Comparison of ENCODE assay signal across 25 cellular contexts in genomic region chr7:12809476-12809875, GRCh38.
DNase-seq lines count a peak whose midpoint lies in the region; ATAC-seq, FAIRE-seq and TF ChIP-seq lines count a peak whose summit lies in the region.
"Had no signal": no experiment of that assay in that cellular context is flagged by ENCODE, and none has a peak within 500 bp of the region (broad histone marks: within the 10 kb centered on the region; RNA-seq: fewer than 3 reads in every experiment).

No MANE protein-coding gene starts in this region.

- no peaks in the 10 kb centered on the region for H4K20me1 ChIP-seq in mammary epithelial cell (ENCODE audit: insufficient read depth, low read length)
- H4K20me1 ChIP-seq in keratinocyte (ENCODE audit: control insufficient read depth, extremely low read depth, insufficient read depth, low read length) = no peaks in the 10 kb centered on the region

- H2AFZ ChIP-seq in mammary epithelial cell (ENCODE audit: low read depth, low read length) (peak overlapping the region; percentile 77), keratinocyte (ENCODE audit: control insufficient read depth, low read length) (peak overlapping the region; percentile 11)

- CTCF ChIA-PET in mammary epithelial cell (lab: Charles Lee; ENCODE audit: low non-redundant PET) (no interaction called here), Caco-2 (lab: Charles Lee) (no interaction called here)

- FAIRE-seq in keratinocyte (lab: Jason Lieb, UNC) = peak; percentile 79

- no peaks in the 10 kb centered on the region for H3K79me2 ChIP-seq in mammary epithelial cell (ENCODE audit: insufficient read depth, low read length)
- H3K79me2 ChIP-seq in keratinocyte (ENCODE audit: control insufficient read depth, insufficient read depth, low read length) = no peaks in the 10 kb centered on the region

- DNase-seq in DMS 273 (lab: John Stamatoyannopoulos, UW; ENCODE audit: unreplicated experiment) = peak; percentile 60
- peak; percentile 70 for DNase-seq in mammary epithelial cell
- DNase-seq in keratinocyte (ENCODE audit: low read depth, low spot score) = peak; percentile 17
- DNase-seq in Caco-2 = no peak
- DNase-seq in DMS153 (lab: John Stamatoyannopoulos, UW) = no peak
- no peak for DNase-seq in Right ventricle myocardium inferior (ENCODE audit: missing footprints)
- DNase-seq in mucosa of gallbladder (ENCODE audit: low spot score) = no peak
- DNase-seq: ACHN; activated CD8-positive, alpha-beta T cell treated with anti-CD3 and anti-CD28 coated beads, Interleukin-2, amount 10 ng/mL, durations not matched to agents 7 days and 5 days; activated naive CD4-positive, alpha-beta T cell treated with anti-CD3 and anti-CD28 coated beads for 36 hours; brain microvascular endothelial cell; CD8-positive, alpha-beta T cell; head of caudate nucleus; midbrain; naive thymus-derived CD8-positive, alpha-beta T cell; NCI-H1092; NCI-H187; SIG-M5; substantia nigra had no signal

- POLR2A ChIA-PET in Caco-2 (lab: Charles Lee) = no interaction called here

- H3K9me3 Mint-ChIP-seq in Caco-2 (ENCODE audit: unreplicated experiment) = no peaks in the 10 kb centered on the region
- H3K9me3 Mint-ChIP-seq: activated naive CD4-positive, alpha-beta T cell treated with anti-CD3 and anti-CD28 coated beads for 36 hours; CD8-positive, alpha-beta T cell; stimulated activated memory B cell treated with anti-CD40 and anti-IgM and Interleukin-4, amounts not matched to agents 10 μg/mL and 1 μg/mL and 100 μg/mL, for 72 hours had no signal

- no peaks in the 10 kb centered on the region for H3K36me3 Mint-ChIP-seq in Caco-2 (ENCODE audit: insufficient read depth, unreplicated experiment)
- H3K36me3 Mint-ChIP-seq: CD8-positive, alpha-beta T cell; naive thymus-derived CD8-positive, alpha-beta T cell; stimulated activated memory B cell treated with anti-CD40 and anti-IgM and Interleukin-4, amounts not matched to agents 10 μg/mL and 1 μg/mL and 100 μg/mL, for 72 hours; type B pancreatic cell had no signal

- intact Hi-C loops in mammary epithelial cell (cut with micrococcal nuclease) = no loop called here
- intact Hi-C loops in Caco-2 (cut with micrococcal nuclease; ENCODE audit: unreplicated experiment) = no loop called here
- intact Hi-C loops in Right ventricle myocardium inferior (cut with DNase I) = no loop called here

- in situ Hi-C loops in mammary epithelial cell (cut with MboI; ENCODE audit: low sequenced_read_pairs in 2 of 2) = no loop called here

- no peaks in the 10 kb centered on the region for H3K4me1 Mint-ChIP-seq in Caco-2 (ENCODE audit: low read depth, unreplicated experiment)
- H3K4me1 Mint-ChIP-seq: B cell; naive thymus-derived CD8-positive, alpha-beta T cell; stimulated activated memory B cell treated with anti-CD40 and anti-IgM and Interleukin-4, amounts not matched to agents 10 μg/mL and 1 μg/mL and 100 μg/mL, for 72 hours had no signal

- H3K27ac Mint-ChIP-seq in Caco-2 (ENCODE audit: unreplicated experiment) = no peak overlapping the region
- H3K27ac Mint-ChIP-seq: activated CD8-positive, alpha-beta T cell treated with anti-CD3 and anti-CD28 coated beads, Interleukin-2, amount 10 ng/mL, durations not matched to agents 7 days and 5 days; activated naive CD4-positive, alpha-beta T cell treated with anti-CD3 and anti-CD28 coated beads for 36 hours; B cell; CD8-positive, alpha-beta T cell; naive thymus-derived CD8-positive, alpha-beta T cell; stimulated activated memory B cell treated with anti-CD40 and anti-IgM and Interleukin-4, amounts not matched to agents 10 μg/mL and 1 μg/mL and 100 μg/mL, for 72 hours; type B pancreatic cell had no signal

- H3K4me1 ChIP-seq in HUES48 (ENCODE audit: control insufficient read depth, insufficient read depth, low read length) = peaks cover 19% of the 10 kb centered on the region
- H3K4me1 ChIP-seq in mammary epithelial cell (ENCODE audit: insufficient read depth, low read length) = peaks cover 29% of the 10 kb centered on the region
- peaks cover 29% of the 10 kb centered on the region for H3K4me1 ChIP-seq in keratinocyte (ENCODE audit: control insufficient read depth, extremely low read depth, insufficient read depth, low read length)
- peaks cover 8% of the 10 kb centered on the region for H3K4me1 ChIP-seq in Caco-2

- dilution Hi-C loops in mammary epithelial cell (cut with HindIII; ENCODE audit: low sequenced_read_pairs) = no loop called here
- dilution Hi-C loops in keratinocyte (cut with MboI; ENCODE audit: extremely low pct_ligation_motif_present, low sequenced_read_pairs) = no loop called here

- BruUV-seq in mammary epithelial cell (replicated peaks; lab: Mats Ljungman, UMichigan) = no TSS peak
- no TSS peak for BruUV-seq in Caco-2 (replicated peaks; lab: Mats Ljungman, UMichigan)

- no peaks in the 10 kb centered on the region for H3K27me3 ChIP-seq in HUES48 (ENCODE audit: control insufficient read depth, insufficient read depth, low read length)
- no peaks in the 10 kb centered on the region for H3K27me3 ChIP-seq in mammary epithelial cell (ENCODE audit: insufficient read depth, low read length)
- H3K27me3 ChIP-seq in keratinocyte (ENCODE audit: control insufficient read depth, extremely low read depth, insufficient read depth, low read length) = no peaks in the 10 kb centered on the region
- H3K27me3 ChIP-seq in Caco-2 (replicated peaks; ENCODE audit: control insufficient read depth, insufficient read depth, low read length) = no peaks in the 10 kb centered on the region
- H3K27me3 ChIP-seq: brain microvascular endothelial cell had no signal

- H3K9ac ChIP-seq in HUES48 (ENCODE audit: low read depth, low read length) = no peak overlapping the region
- H3K9ac ChIP-seq in mammary epithelial cell (ENCODE audit: insufficient read depth, low read length) = no peak overlapping the region
- H3K9ac ChIP-seq in keratinocyte (ENCODE audit: control insufficient read depth, extremely low read depth, insufficient read depth, low read length) = no peak overlapping the region

- TF ChIP-seq CTCF in mammary epithelial cell (conservative IDR thresholded peaks at IDR 0.05 in 1 of 2, IDR thresholded peaks at IDR 0.05 in 1 of 2; ENCODE audit: extremely low read depth in 1 of 2, insufficient read depth in 1 of 2, low read depth in 1 of 2, low read length in 2 of 2) (no peak), keratinocyte (optimal IDR thresholded peaks at IDR 0.05 in 1 of 3, IDR thresholded peaks at IDR 0.05 in 1 of 3, conservative IDR thresholded peaks at IDR 0.05 in 1 of 3; ENCODE audit: extremely low read depth in 1 of 3, insufficient read depth in 2 of 3, low read length in 3 of 3) (no peak), Caco-2 (IDR thresholded peaks at IDR 0.05; ENCODE audit: insufficient read depth in 1 of 2, low read depth in 1 of 2, low read length in 1 of 2, severe bottlenecking in 1 of 2, unreplicated experiment in 1 of 2) (no peak)

- H3K4me3 Mint-ChIP-seq in Caco-2 (ENCODE audit: unreplicated experiment) = no peak overlapping the region
- H3K4me3 Mint-ChIP-seq: activated CD8-positive, alpha-beta T cell treated with anti-CD3 and anti-CD28 coated beads, Interleukin-2, amount 10 ng/mL, durations not matched to agents 7 days and 5 days; activated naive CD4-positive, alpha-beta T cell treated with anti-CD3 and anti-CD28 coated beads for 36 hours; B cell; CD8-positive, alpha-beta T cell; naive thymus-derived CD8-positive, alpha-beta T cell; stimulated activated memory B cell treated with anti-CD40 and anti-IgM and Interleukin-4, amounts not matched to agents 10 μg/mL and 1 μg/mL and 100 μg/mL, for 72 hours; type B pancreatic cell had no signal

- H3K36me3 ChIP-seq in HUES48 (ENCODE audit: control insufficient read depth, insufficient read depth, low read length) (no peaks in the 10 kb centered on the region), mammary epithelial cell (ENCODE audit: insufficient read depth, low read length) (no peaks in the 10 kb centered on the region), keratinocyte (ENCODE audit: control insufficient read depth in 2 of 2, extremely low read depth in 1 of 2, insufficient read depth in 2 of 2, low read length in 2 of 2) (no peaks in the 10 kb centered on the region), Caco-2 (ENCODE audit: control insufficient read depth, insufficient read depth, low read length) (no peaks in the 10 kb centered on the region)
- H3K36me3 ChIP-seq: brain microvascular endothelial cell had no signal

- no peak overlapping the region for H3K4me3 ChIP-seq in HUES48 (ENCODE audit: low read depth, low read length)
- no peak overlapping the region for H3K4me3 ChIP-seq in mammary epithelial cell (replicated peaks in 1 of 3; ENCODE audit: insufficient read depth in 1 of 3, low read depth in 2 of 3, low read length in 3 of 3)
- H3K4me3 ChIP-seq in keratinocyte (ENCODE audit: control insufficient read depth in 2 of 3, extremely low read depth in 1 of 3, insufficient read depth in 2 of 3, low read depth in 1 of 3, low read length in 3 of 3) = no peak overlapping the region
- no peak overlapping the region for H3K4me3 ChIP-seq in Caco-2 (ENCODE audit: low read depth, low read length)

- H3K27me3 Mint-ChIP-seq in Caco-2 (ENCODE audit: insufficient read depth, unreplicated experiment) = no peaks in the 10 kb centered on the region
- H3K27me3 Mint-ChIP-seq: B cell; stimulated activated memory B cell treated with anti-CD40 and anti-IgM and Interleukin-4, amounts not matched to agents 10 μg/mL and 1 μg/mL and 100 μg/mL, for 72 hours; type B pancreatic cell had no signal

- H3K4me2 ChIP-seq in mammary epithelial cell (ENCODE audit: insufficient read depth, low read depth, low read length) (peak overlapping the region; percentile 32), keratinocyte (ENCODE audit: control insufficient read depth, extremely low read depth, insufficient read depth, low read depth, low read length) (peak overlapping the region; percentile 1)

- H3K9me3 ChIP-seq in HUES48 (ENCODE audit: control insufficient read depth, insufficient read depth, low read length) (no peaks in the 10 kb centered on the region), mammary epithelial cell (replicated peaks; ENCODE audit: insufficient read depth, low read length) (peaks cover 5% of the 10 kb centered on the region), keratinocyte (ENCODE audit: control insufficient read depth, low read depth, low read length) (peaks cover 2% of the 10 kb centered on the region), Caco-2 (no peaks in the 10 kb centered on the region)

- peak overlapping the region; percentile 50 for H3K27ac ChIP-seq in HUES48 (ENCODE audit: low read depth, low read length)
- no peak overlapping the region for H3K27ac ChIP-seq in mammary epithelial cell (ENCODE audit: insufficient read depth, low read depth, low read length)
- H3K27ac ChIP-seq in keratinocyte (ENCODE audit: control insufficient read depth, insufficient read depth, low read length) = no peak overlapping the region
- H3K27ac ChIP-seq: brain microvascular endothelial cell had no signal

- 3% methylated on average over 5 of the region's 5 CpGs for whole genome bisulfite sequencing in mammary epithelial cell (ENCODE audit: low coverage, missing lambda C conversion rate)

- ATAC-seq in Right ventricle myocardium inferior = no peak
- ATAC-seq: activated CD8-positive, alpha-beta T cell treated with anti-CD3 and anti-CD28 coated beads, Interleukin-2, amount 10 ng/mL, durations not matched to agents 7 days and 5 days; CD8-positive, alpha-beta T cell; HCT116; naive thymus-derived CD8-positive, alpha-beta T cell; Panc1; stimulated activated memory B cell treated with anti-CD40 and anti-IgM and Interleukin-4, amounts not matched to agents 10 μg/mL and 1 μg/mL and 100 μg/mL, for 72 hours had no signal

- H3K9me1 ChIP-seq in keratinocyte (ENCODE audit: control insufficient read depth, extremely low read depth, insufficient read depth, low read length) = no peaks in the 10 kb centered on the region

Comparison
In these comparisons a context has a peak if more than half of its experiments do, and no peak if none do; other contexts are left out.
1. DNase-seq: peak in DMS 273 (single experiment), mammary epithelial cell (single experiment) and keratinocyte (single experiment); none in Caco-2 (0 of 2), DMS153 (single experiment), Right ventricle myocardium inferior (single experiment) and mucosa of gallbladder (single experiment).